In genomic region chr11:118918686-118919280, GRCh38 we compare ENCODE assay signal across 9 cellular contexts. TPM values are rescaled to one million over a fixed set of nuclear protein-coding genes. Genes with fewer than 3 reads are reported as not detected.
DNase-seq lines count a peak whose midpoint lies in the region; ATAC-seq and TF ChIP-seq lines count a peak whose summit lies in the region.
"Had no signal": no experiment of that assay in that cellular context is flagged by ENCODE, and none has a peak within 500 bp of the region (broad histone marks: within the 10 kb centered on the region; RNA-seq: fewer than 3 reads in every experiment).

No MANE protein-coding gene starts in this region.

- peak; percentile 70 to 86 for DNase-seq in Caco-2
- DNase-seq in PC-3, result no peak
- DNase-seq in effector memory CD8-positive, alpha-beta T cell, result peak in 1 of 3 experiments; percentile 1
- DNase-seq in GM03348 (ENCODE audit: low spot score), result no peak
- DNase-seq in HAP-1 (ENCODE audit: low spot score in 2 of 2), result no peak
- no peak for DNase-seq in AG08395 (ENCODE audit: low spot score)
- no peak for DNase-seq in activated CD4-positive, alpha-beta T cell treated with anti-CD3 and anti-CD28 coated beads for 1 hour

- no peak for ATAC-seq in PC-3
- no peak for ATAC-seq in effector memory CD8-positive, alpha-beta T cell (replicated peaks)

- BruUV-seq in Caco-2 (replicated peaks; lab: Mats Ljungman, UMichigan) (no TSS peak), PC-3 (replicated peaks; lab: Mats Ljungman, UMichigan) (TSS peak; percentile 33)

- peak overlapping the region; percentile 100 for H3K27ac Mint-ChIP-seq in Caco-2 (ENCODE audit: unreplicated experiment)
- peak overlapping the region; percentile 99 for H3K27ac Mint-ChIP-seq in effector memory CD8-positive, alpha-beta T cell

- TF ChIP-seq RAD21 in neural cell (conservative IDR thresholded peaks at IDR 0.05), result no peak

- TF ChIP-seq EP300 in neural cell (conservative IDR thresholded peaks at IDR 0.05; ENCODE audit: poor library complexity, severe bottlenecking), result no peak

- POLR2A ChIA-PET in Caco-2 (lab: Charles Lee), result no interaction called here
- POLR2A ChIA-PET in PC-3 (lab: Charles Lee; ENCODE audit: unreplicated experiment), result no interaction called here

- H3K79me2 ChIP-seq in PC-3 (ENCODE audit: low read length) (peaks cover 92% of the 10 kb centered on the region), neural cell (replicated peaks; ENCODE audit: insufficient read depth, low read length) (peaks cover 64% of the 10 kb centered on the region)

- peaks cover 77% of the 10 kb centered on the region for H3K36me3 Mint-ChIP-seq in Caco-2 (ENCODE audit: insufficient read depth, unreplicated experiment)
- peaks cover 86% of the 10 kb centered on the region for H3K36me3 Mint-ChIP-seq in effector memory CD8-positive, alpha-beta T cell (ENCODE audit: insufficient read depth)

- TF ChIP-seq CTCF in Caco-2 (IDR thresholded peaks at IDR 0.05; ENCODE audit: insufficient read depth in 1 of 2, low read depth in 1 of 2, low read length in 1 of 2, severe bottlenecking in 1 of 2, unreplicated experiment in 1 of 2) (no peak), PC-3 (conservative IDR thresholded peaks at IDR 0.05; ENCODE audit: low read depth, low read length) (no peak), neural cell (IDR thresholded peaks at IDR 0.05; ENCODE audit: poor library complexity, severe bottlenecking) (no peak)

- H3K9me2 ChIP-seq in PC-3 (replicated peaks; ENCODE audit: low read length) (no peaks in the 10 kb centered on the region), neural cell (ENCODE audit: insufficient read depth, low read length) (no peaks in the 10 kb centered on the region)

- H3K4me2 ChIP-seq in PC-3 (ENCODE audit: low read length), result peak overlapping the region; percentile 97
- H3K4me2 ChIP-seq in neural cell (ENCODE audit: low read length), result no peak overlapping the region
- H3K4me2 ChIP-seq: KMS-11 had no signal

- in situ Hi-C loops in HAP-1 (cut with MboI; ENCODE audit: low sequenced_read_pairs), result no loop called here

- no peaks in the 10 kb centered on the region for H3K27me3 Mint-ChIP-seq in Caco-2 (ENCODE audit: insufficient read depth, unreplicated experiment)
- no peaks in the 10 kb centered on the region for H3K27me3 Mint-ChIP-seq in effector memory CD8-positive, alpha-beta T cell

- H3K4me1 Mint-ChIP-seq in Caco-2 (ENCODE audit: low read depth, unreplicated experiment), result peaks cover 73% of the 10 kb centered on the region
- peaks cover 85% of the 10 kb centered on the region in 2 donors for H3K4me1 Mint-ChIP-seq in effector memory CD8-positive, alpha-beta T cell (ENCODE audit: low read depth in 2 of 2)

- H3K4me3 Mint-ChIP-seq in Caco-2 (ENCODE audit: unreplicated experiment), result peak overlapping the region; percentile 78
- H3K4me3 Mint-ChIP-seq in effector memory CD8-positive, alpha-beta T cell, result peak overlapping the region; percentile 91 to 94

- H4K20me1 ChIP-seq in PC-3 (ENCODE audit: low read length) (peaks cover 13% of the 10 kb centered on the region), neural cell (ENCODE audit: insufficient read depth) (peaks cover 36% of the 10 kb centered on the region)

- H3K4me3 ChIP-seq in Caco-2 (ENCODE audit: low read depth, low read length) (peak overlapping the region; percentile 28), PC-3 (ENCODE audit: low read length) (peak overlapping the region; percentile 56), neural cell (ENCODE audit: low read length) (peak overlapping the region; percentile 100), HAP-1 (no peak overlapping the region)

- H2AFZ ChIP-seq in PC-3 (ENCODE audit: low read length), result 0 out of 2 replicates have a peak overlapping the region, but pooled peaks have one; percentile 1
- H2AFZ ChIP-seq in neural cell (ENCODE audit: low read depth, low read length), result no peak overlapping the region

- H3K27me3 ChIP-seq in Caco-2 (replicated peaks; ENCODE audit: control insufficient read depth, insufficient read depth, low read length), result no peaks in the 10 kb centered on the region
- H3K27me3 ChIP-seq in PC-3 (ENCODE audit: low read length), result no peaks in the 10 kb centered on the region
- H3K27me3 ChIP-seq in neural cell (ENCODE audit: insufficient read depth, low read depth, low read length), result no peaks in the 10 kb centered on the region
- no peaks in the 10 kb centered on the region for H3K27me3 ChIP-seq in HAP-1 (ENCODE audit: low read depth)

- H3K36me3 ChIP-seq in Caco-2 (ENCODE audit: control insufficient read depth, insufficient read depth, low read length) (0 out of 2 replicates have a peak, but pooled peaks cover 3% of the 10 kb centered on the region), PC-3 (ENCODE audit: low read depth, low read length) (no peaks in the 10 kb centered on the region), neural cell (ENCODE audit: insufficient read depth, low read length) (no peaks in the 10 kb centered on the region), HAP-1 (replicated peaks) (no peaks in the 10 kb centered on the region)

- H3K9me3 Mint-ChIP-seq in Caco-2 (ENCODE audit: unreplicated experiment), result no peaks in the 10 kb centered on the region
- H3K9me3 Mint-ChIP-seq in effector memory CD8-positive, alpha-beta T cell, result no peaks in the 10 kb centered on the region

- H3K27ac ChIP-seq in PC-3 (ENCODE audit: low read length) (peak overlapping the region; percentile 97), neural cell (ENCODE audit: low read length) (no peak overlapping the region)
- H3K27ac ChIP-seq: KMS-11 had no signal

- H3K9me3 ChIP-seq in Caco-2 (no peaks in the 10 kb centered on the region), PC-3 (ENCODE audit: low read length) (no peaks in the 10 kb centered on the region), neural cell (ENCODE audit: low read length) (no peaks in the 10 kb centered on the region), HAP-1 (no peaks in the 10 kb centered on the region)

- H3K4me1 ChIP-seq in Caco-2, result peaks cover 92% of the 10 kb centered on the region
- peaks cover 96% of the 10 kb centered on the region for H3K4me1 ChIP-seq in PC-3 (ENCODE audit: insufficient read depth, low read length)
- H3K4me1 ChIP-seq in HAP-1, result peaks cover 46% of the 10 kb centered on the region

- peak overlapping the region; percentile 84 for H3K9ac ChIP-seq in PC-3 (ENCODE audit: low read length)
- H3K9ac ChIP-seq in neural cell (ENCODE audit: low read length), result peak overlapping the region; percentile 9
- H3K9ac ChIP-seq: KMS-11 had no signal

- CTCF ChIA-PET in Caco-2 (lab: Charles Lee) (no interaction called here), PC-3 (lab: Charles Lee) (no interaction called here)

- intact Hi-C loops in Caco-2 (cut with micrococcal nuclease; ENCODE audit: unreplicated experiment), result no loop called here
- intact Hi-C loops in PC-3 (cut with micrococcal nuclease), result no loop called here

- H3F3A ChIP-seq in PC-3 (ENCODE audit: low read length, unreplicated experiment), result peaks cover 22% of the 10 kb centered on the region
- H3F3A ChIP-seq in neural cell (ENCODE audit: insufficient read depth, low read length, poor library complexity, severe bottlenecking), result no peaks in the 10 kb centered on the region

TF ChIP-seq in neural cell, 6 proteins besides CTCF, POLR2A, EP300 and RAD21:
- TF ChIP-seq TAF1 (IDR thresholded peaks at IDR 0.05; ENCODE audit: low read depth) (no peak), POLR2AphosphoS5 (IDR thresholded peaks at IDR 0.05) (no peak), SMC3 (conservative IDR thresholded peaks at IDR 0.05; ENCODE audit: poor library complexity) (no peak), MXI1 (conservative IDR thresholded peaks at IDR 0.05; ENCODE audit: poor library complexity, severe bottlenecking) (no peak), EZH2 (IDR thresholded peaks at IDR 0.05; ENCODE audit: borderline replicate concordance, insufficient read depth, low read length, poor library complexity, severe bottlenecking) (no peak)
- TF ChIP-seq, protein P1, sequence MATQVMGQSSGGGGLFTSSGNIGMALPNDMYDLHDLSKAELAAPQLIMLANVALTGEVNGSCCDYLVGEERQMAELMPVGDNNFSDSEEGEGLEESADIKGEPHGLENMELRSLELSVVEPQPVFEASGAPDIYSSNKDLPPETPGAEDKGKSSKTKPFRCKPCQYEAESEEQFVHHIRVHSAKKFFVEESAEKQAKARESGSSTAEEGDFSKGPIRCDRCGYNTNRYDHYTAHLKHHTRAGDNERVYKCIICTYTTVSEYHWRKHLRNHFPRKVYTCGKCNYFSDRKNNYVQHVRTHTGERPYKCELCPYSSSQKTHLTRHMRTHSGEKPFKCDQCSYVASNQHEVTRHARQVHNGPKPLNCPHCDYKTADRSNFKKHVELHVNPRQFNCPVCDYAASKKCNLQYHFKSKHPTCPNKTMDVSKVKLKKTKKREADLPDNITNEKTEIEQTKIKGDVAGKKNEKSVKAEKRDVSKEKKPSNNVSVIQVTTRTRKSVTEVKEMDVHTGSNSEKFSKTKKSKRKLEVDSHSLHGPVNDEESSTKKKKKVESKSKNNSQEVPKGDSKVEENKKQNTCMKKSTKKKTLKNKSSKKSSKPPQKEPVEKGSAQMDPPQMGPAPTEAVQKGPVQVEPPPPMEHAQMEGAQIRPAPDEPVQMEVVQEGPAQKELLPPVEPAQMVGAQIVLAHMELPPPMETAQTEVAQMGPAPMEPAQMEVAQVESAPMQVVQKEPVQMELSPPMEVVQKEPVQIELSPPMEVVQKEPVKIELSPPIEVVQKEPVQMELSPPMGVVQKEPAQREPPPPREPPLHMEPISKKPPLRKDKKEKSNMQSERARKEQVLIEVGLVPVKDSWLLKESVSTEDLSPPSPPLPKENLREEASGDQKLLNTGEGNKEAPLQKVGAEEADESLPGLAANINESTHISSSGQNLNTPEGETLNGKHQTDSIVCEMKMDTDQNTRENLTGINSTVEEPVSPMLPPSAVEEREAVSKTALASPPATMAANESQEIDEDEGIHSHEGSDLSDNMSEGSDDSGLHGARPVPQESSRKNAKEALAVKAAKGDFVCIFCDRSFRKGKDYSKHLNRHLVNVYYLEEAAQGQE (IDR thresholded peaks at IDR 0.05; ENCODE audit: borderline replicate concordance), result no peak

RNA-seq across cellular contexts. Expression of gene BCL9L, which starts 6.9 kb away (rescaled TPM):
- total RNA-seq in Caco-2 (2022) (186 and 203 TPM in 2 replicates), PC-3 (2014; rRNA removed) (49.7 and 68.2 TPM in 2 replicates)
- 1.1 and 1.5 TPM in 2 replicates for polyA plus RNA-seq in neural cell
- polyA minus RNA-seq in neural cell, result 10.5 and 16.6 TPM in 2 replicates

RNA-seq across cellular contexts. Expression of gene CXCR5, which starts 35.1 kb away (rescaled TPM):
- total RNA-seq in Caco-2 (2022), result not detected in 2 replicates
- not detected in 2 replicates for total RNA-seq in PC-3 (2014; rRNA removed)
- polyA plus RNA-seq in neural cell, result not detected in 2 replicates
- polyA minus RNA-seq in neural cell, result not detected in 2 replicates

RNA-seq across cellular contexts. Expression of gene UPK2, which starts 37.3 kb away (rescaled TPM):
- 1.8 and 3.5 TPM in 2 replicates for total RNA-seq in Caco-2 (2022)
- 0.44 TPM in 1 of 2 replicates, not detected in the other for total RNA-seq in PC-3 (2014; rRNA removed)
- 0.38 TPM in 1 of 2 replicates, not detected in the other for polyA plus RNA-seq in neural cell
- not detected in 2 replicates for polyA minus RNA-seq in neural cell

RNA-seq across cellular contexts. Expression of gene FOXR1, which starts 52.8 kb away (rescaled TPM):
- total RNA-seq in Caco-2 (2022) (not detected in 2 replicates), PC-3 (2014; rRNA removed) (not detected in 2 replicates)
- polyA plus RNA-seq in neural cell, result not detected in 2 replicates
- not detected in 2 replicates for polyA minus RNA-seq in neural cell

Comparison
In these comparisons a context has a peak if more than half of its experiments do, and no peak if none do; other contexts are left out.
1. DNase-seq: peak in Caco-2 (2 of 2); none in PC-3 (single experiment), GM03348 (single experiment), HAP-1 (0 of 2), AG08395 (single experiment) and activated CD4-positive, alpha-beta T cell treated with anti-CD3 and anti-CD28 coated beads for 1 hour (single experiment).